In genomic region chr11:105315287-105315686, GRCh38 we compare ENCODE assay signal across 24 cellular contexts.
A peak's percentile ranks its signal among the peaks of the same experiment; 100 is the strongest.
DNase-seq lines count a peak whose midpoint lies in the region; ATAC-seq, FAIRE-seq and TF ChIP-seq lines count a peak whose summit lies in the region.
"Had no signal": no experiment of that assay in that cellular context is flagged by ENCODE, and none has a peak within 500 bp of the region (broad histone marks: within the 10 kb centered on the region; RNA-seq: fewer than 3 reads in every experiment).

No MANE protein-coding gene starts in this region.

- TF ChIP-seq RAD21 in GM12878 (IDR thresholded peaks at IDR 0.05; ENCODE audit: insufficient read depth, low read depth, low read length): no peak

- no peaks in the 10 kb centered on the region for H3K27me3 ChIP-seq in GM12878 (replicated peaks in 1 of 2; ENCODE audit: control insufficient read depth in 2 of 2, insufficient read depth in 2 of 2, low read length in 1 of 2)
- no peaks in the 10 kb centered on the region for H3K27me3 ChIP-seq in naive thymus-derived CD4-positive, alpha-beta T cell (ENCODE audit: control insufficient read depth in 2 of 2, insufficient read depth in 2 of 2, low read length in 2 of 2)
- H3K27me3 ChIP-seq: body of pancreas, upper lobe of left lung had no signal

- H3K4me2 ChIP-seq in GM12878 (ENCODE audit: control insufficient read depth, insufficient read depth): no peak overlapping the region
- H3K4me2 ChIP-seq: A549 had no signal

- in situ Hi-C loops in GM12878 (cut with MboI): no loop called here

- 0% methylated on average over 2 of the region's 2 CpGs for WGBS in GM12878 (ENCODE audit: insufficient coverage, insufficient replicate concordance, low lambda C conversion rate, missing lambda C conversion rate)

- H3K27ac ChIP-seq in GM12878 (ENCODE audit: control insufficient read depth, insufficient read depth): no peak overlapping the region
- H3K27ac ChIP-seq in naive thymus-derived CD4-positive, alpha-beta T cell (ENCODE audit: low read depth, low read length): no peak overlapping the region
- H3K27ac ChIP-seq: A549, body of pancreas, upper lobe of left lung had no signal

- no peaks in the 10 kb centered on the region for H4K20me1 ChIP-seq in GM12878 (ENCODE audit: control insufficient read depth, insufficient read depth)

- TF ChIP-seq EP300 in GM12878 (IDR thresholded peaks at IDR 0.05; ENCODE audit: borderline replicate concordance in 1 of 2, control insufficient read depth in 1 of 2, low read depth in 2 of 2, low read length in 2 of 2): no peak

- H3K4me1 Mint-ChIP-seq in naive thymus-derived CD4-positive, alpha-beta T cell: no peaks in the 10 kb centered on the region
- H3K4me1 Mint-ChIP-seq in activated CD4-positive, alpha-beta memory T cell treated with anti-CD3 and anti-CD28 coated beads for 36 hours (ENCODE audit: low read depth): no peaks in the 10 kb centered on the region
- H3K4me1 Mint-ChIP-seq: activated naive CD4-positive, alpha-beta T cell treated with anti-CD3 and anti-CD28 coated beads, Interleukin-2, amount 10 ng/mL, durations not matched to agents 7 days and 5 days; CD8-positive, alpha-beta memory T cell; natural killer cell had no signal

- no peaks in the 10 kb centered on the region for H3K79me2 ChIP-seq in GM12878 (ENCODE audit: control insufficient read depth, insufficient read depth, low read length)

- SMC1A ChIA-PET in GM12878 (lab: Charles Lee; ENCODE audit: uncharacterized antibody, unreplicated experiment): no interaction called here

- no peak overlapping the region for H2AFZ ChIP-seq in GM12878 (ENCODE audit: control insufficient read depth, low read depth, low read length)

- no peak overlapping the region for H3K4me3 Mint-ChIP-seq in naive thymus-derived CD4-positive, alpha-beta T cell
- no peak overlapping the region for H3K4me3 Mint-ChIP-seq in activated CD4-positive, alpha-beta memory T cell treated with anti-CD3 and anti-CD28 coated beads for 36 hours
- H3K4me3 Mint-ChIP-seq: activated naive CD4-positive, alpha-beta T cell treated with anti-CD3 and anti-CD28 coated beads, Interleukin-2, amount 10 ng/mL, durations not matched to agents 7 days and 5 days; CD8-positive, alpha-beta memory T cell; natural killer cell had no signal

- peaks cover 0 to 12% (median 0%) of the 10 kb centered on the region in 5 donors for H3K27me3 Mint-ChIP-seq in naive thymus-derived CD4-positive, alpha-beta T cell
- peaks cover 1% of the 10 kb centered on the region for H3K27me3 Mint-ChIP-seq in activated CD4-positive, alpha-beta memory T cell treated with anti-CD3 and anti-CD28 coated beads for 36 hours
- H3K27me3 Mint-ChIP-seq: CD8-positive, alpha-beta memory T cell had no signal

- CTCF ChIA-PET in GM12878 (lab: Yijun Ruan, JAX): interaction anchor here (1.1 kb wide), 1 partner anchor 16 kb away, joined by 3 read pairs; no protein-coding TSS in a partner anchor
- CTCF ChIA-PET in naive thymus-derived CD4-positive, alpha-beta T cell (lab: Charles Lee): no interaction called here
- CTCF ChIA-PET in activated CD4-positive, alpha-beta memory T cell treated with anti-CD3 and anti-CD28 coated beads for 36 hours (lab: Charles Lee): no interaction called here

- DNase-seq in NCI-H748 (lab: John Stamatoyannopoulos, UW; ENCODE audit: unreplicated experiment) (peak; percentile 31), NCI-H748 treated with DMSO at 0.1 percent for 48 hours (lab: John Stamatoyannopoulos, UW) (no peak), NCI-H2029 treated with DMSO at 0.1 percent for 48 hours (lab: John Stamatoyannopoulos, UW) (peak; percentile 87), GM12878 (ENCODE audit: low read depth, low spot score) (no peak), HPDE6-E6E7 (ENCODE audit: extremely low spot score) (no peak)
- no peak for DNase-seq in naive thymus-derived CD4-positive, alpha-beta T cell
- DNase-seq in stimulated activated CD4-positive, alpha-beta T cell treated with anti-CD3 and anti-CD28 coated beads, Interleukin-4, amount 100 ng/mL, for 4 hours: no peak
- no peak for DNase-seq in activated CD4-positive, alpha-beta memory T cell treated with anti-CD3 and anti-CD28 coated beads for 36 hours
- DNase-seq: activated CD8-positive, alpha-beta memory T cell treated with anti-CD3 and anti-CD28 coated beads, Interleukin-2, amount 50 U/mL, for 48 hours; activated naive CD4-positive, alpha-beta T cell treated with anti-CD3 and anti-CD28 coated beads, Interleukin-2, amount 10 ng/mL, durations not matched to agents 7 days and 5 days; body of pancreas; CD8-positive, alpha-beta memory T cell; hypothalamus; left ventricle myocardium superior; natural killer cell; NCI-H1436 treated with DMSO at 0.1 percent for 48 hours; NK-92 treated with Interleukin-12 subunit alpha and Interleukin-12 subunit beta, amount 100 ng/mL, for 24 hours; stimulated activated CD4-positive, alpha-beta T cell treated with anti-CD3 and anti-CD28 coated beads, Interleukin-12 subunit alpha, Interleukin-12 subunit beta, amount 100 ng/mL, for 4 hours; stimulated activated naive CD8-positive, alpha-beta T cell treated with anti-CD3 and anti-CD28 coated beads, Interleukin-15, Interleukin-2, amounts not matched to agents 100 U/mL and 50 U/mL, for 24 hours; upper lobe of left lung had no signal

- no peaks in the 10 kb centered on the region for H3K9me3 ChIP-seq in GM12878 (replicated peaks; ENCODE audit: control insufficient read depth, insufficient read depth, low read length)
- no peaks in the 10 kb centered on the region for H3K9me3 ChIP-seq in naive thymus-derived CD4-positive, alpha-beta T cell (ENCODE audit: control insufficient read depth in 2 of 3, low read length in 3 of 3)
- H3K9me3 ChIP-seq: A549, body of pancreas, upper lobe of left lung had no signal

- H3K36me3 Mint-ChIP-seq in naive thymus-derived CD4-positive, alpha-beta T cell: no peaks in the 10 kb centered on the region
- H3K36me3 Mint-ChIP-seq in activated CD4-positive, alpha-beta memory T cell treated with anti-CD3 and anti-CD28 coated beads for 36 hours: no peaks in the 10 kb centered on the region
- H3K36me3 Mint-ChIP-seq: activated naive CD4-positive, alpha-beta T cell treated with anti-CD3 and anti-CD28 coated beads, Interleukin-2, amount 10 ng/mL, durations not matched to agents 7 days and 5 days; CD8-positive, alpha-beta memory T cell; natural killer cell had no signal

- no peaks in the 10 kb centered on the region for H3K4me1 ChIP-seq in GM12878 (ENCODE audit: control insufficient read depth, insufficient read depth, low read length)
- H3K4me1 ChIP-seq in naive thymus-derived CD4-positive, alpha-beta T cell (ENCODE audit: control insufficient read depth in 2 of 2, insufficient read depth in 2 of 2, low read length in 2 of 2): no peaks in the 10 kb centered on the region
- H3K4me1 ChIP-seq: A549, body of pancreas, upper lobe of left lung had no signal

- TF ChIP-seq POLR2A in GM12878 (IDR thresholded peaks at IDR 0.05; ENCODE audit: low read depth, low read length): no peak

- H3K4me3 ChIP-seq in GM12878: no peak overlapping the region
- H3K4me3 ChIP-seq in naive thymus-derived CD4-positive, alpha-beta T cell (ENCODE audit: low read length): no peak overlapping the region
- H3K4me3 ChIP-seq: A549, body of pancreas, upper lobe of left lung had no signal

- TF ChIP-seq CTCF in GM12878 (IDR thresholded peaks at IDR 0.05 in 2 of 3, conservative IDR thresholded peaks at IDR 0.05 in 1 of 3; ENCODE audit: control insufficient read depth in 2 of 3, extremely low read depth in 1 of 3, insufficient read depth in 1 of 3, low read depth in 3 of 3, low read length in 3 of 3): peak in 1 of 3 experiments; percentile 13; a peak in 1 of 6 replicates

- FAIRE-seq in GM12878 (lab: Jason Lieb, UNC): no peak
- FAIRE-seq: A549, G401.6 had no signal

- BruUV-seq in GM12878 (replicated peaks; lab: Mats Ljungman, UMichigan): no TSS peak

- intact Hi-C loops in GM12878 (cut with micrococcal nuclease; ENCODE audit: unreplicated experiment): no loop called here
- intact Hi-C loops in naive thymus-derived CD4-positive, alpha-beta T cell (cut with micrococcal nuclease): no loop called here
- intact Hi-C loops in activated CD4-positive, alpha-beta memory T cell treated with anti-CD3 and anti-CD28 coated beads for 36 hours (cut with micrococcal nuclease): no loop called here

- H3K27ac Mint-ChIP-seq in naive thymus-derived CD4-positive, alpha-beta T cell: no peak overlapping the region
- H3K27ac Mint-ChIP-seq in activated CD4-positive, alpha-beta memory T cell treated with anti-CD3 and anti-CD28 coated beads for 36 hours: no peak overlapping the region
- H3K27ac Mint-ChIP-seq: activated naive CD4-positive, alpha-beta T cell treated with anti-CD3 and anti-CD28 coated beads, Interleukin-2, amount 10 ng/mL, durations not matched to agents 7 days and 5 days; CD8-positive, alpha-beta memory T cell; natural killer cell had no signal

- RAD21 ChIA-PET in GM12878 (lab: Charles Lee; ENCODE audit: unreplicated experiment): no interaction called here

- H3K9ac ChIP-seq in GM12878 (ENCODE audit: control insufficient read depth, insufficient read depth, low read length): no peak overlapping the region

- no peaks in the 10 kb centered on the region for H3K9me3 Mint-ChIP-seq in naive thymus-derived CD4-positive, alpha-beta T cell
- H3K9me3 Mint-ChIP-seq in activated CD4-positive, alpha-beta memory T cell treated with anti-CD3 and anti-CD28 coated beads for 36 hours: no peaks in the 10 kb centered on the region
- H3K9me3 Mint-ChIP-seq: activated naive CD4-positive, alpha-beta T cell treated with anti-CD3 and anti-CD28 coated beads, Interleukin-2, amount 10 ng/mL, durations not matched to agents 7 days and 5 days; CD8-positive, alpha-beta memory T cell; natural killer cell had no signal

- H3K36me3 ChIP-seq in GM12878 (ENCODE audit: control insufficient read depth in 2 of 2, insufficient read depth in 2 of 2, low read length in 1 of 2): no peaks in the 10 kb centered on the region
- H3K36me3 ChIP-seq in naive thymus-derived CD4-positive, alpha-beta T cell (ENCODE audit: control insufficient read depth in 2 of 3, insufficient read depth in 3 of 3, low read length in 3 of 3): no peaks in the 10 kb centered on the region
- H3K36me3 ChIP-seq: upper lobe of left lung had no signal

- peak; percentile 32; the same call in 2 of the 3 replicates for ATAC-seq in GM12878
- peak; percentile 18 for ATAC-seq in naive thymus-derived CD4-positive, alpha-beta T cell
- ATAC-seq: A549; activated CD4-positive, CD25-positive, alpha-beta regulatory T cell treated with anti-CD3 and anti-CD28 coated beads, Interleukin-2, amount 50 U/mL, for 24 hours; body of pancreas; left ventricle myocardium superior; Right ventricle myocardium inferior; stimulated activated naive CD8-positive, alpha-beta T cell treated with anti-CD3 and anti-CD28 coated beads, Interleukin-15, Interleukin-2, amounts not matched to agents 100 U/mL and 50 U/mL, for 24 hours had no signal

- POLR2A ChIA-PET in GM12878 (lab: Charles Lee): no interaction called here
- POLR2A ChIA-PET in naive thymus-derived CD4-positive, alpha-beta T cell (lab: Charles Lee): no interaction called here
- POLR2A ChIA-PET in activated CD4-positive, alpha-beta memory T cell treated with anti-CD3 and anti-CD28 coated beads for 36 hours (lab: Charles Lee): no interaction called here

TF ChIP-seq in GM12878, 131 proteins besides CTCF, POLR2A, EP300 and RAD21 (continues in another document):
- no peak for TF ChIP-seq JUND (IDR thresholded peaks at IDR 0.05; ENCODE audit: low read depth, low read length)
- TF ChIP-seq RELA (IDR thresholded peaks at IDR 0.05; ENCODE audit: borderline replicate concordance, partially characterized antibody): no peak

Comparison
In these comparisons a context has a peak if more than half of its experiments do, and no peak if none do; other contexts are left out.
1. DNase-seq: peak in NCI-H748 (single experiment) and NCI-H2029 treated with DMSO at 0.1 percent for 48 hours (single experiment); none in NCI-H748 treated with DMSO at 0.1 percent for 48 hours (single experiment), GM12878 (single experiment), naive thymus-derived CD4-positive, alpha-beta T cell (0 of 9), stimulated activated CD4-positive, alpha-beta T cell treated with anti-CD3 and anti-CD28 coated beads, Interleukin-4, amount 100 ng/mL, for 4 hours (0 of 2), activated CD4-positive, alpha-beta memory T cell treated with anti-CD3 and anti-CD28 coated beads for 36 hours (single experiment) and HPDE6-E6E7 (single experiment).